Comparison of ENCODE assay signal across 8 cellular contexts in the genomic region with DNA sequence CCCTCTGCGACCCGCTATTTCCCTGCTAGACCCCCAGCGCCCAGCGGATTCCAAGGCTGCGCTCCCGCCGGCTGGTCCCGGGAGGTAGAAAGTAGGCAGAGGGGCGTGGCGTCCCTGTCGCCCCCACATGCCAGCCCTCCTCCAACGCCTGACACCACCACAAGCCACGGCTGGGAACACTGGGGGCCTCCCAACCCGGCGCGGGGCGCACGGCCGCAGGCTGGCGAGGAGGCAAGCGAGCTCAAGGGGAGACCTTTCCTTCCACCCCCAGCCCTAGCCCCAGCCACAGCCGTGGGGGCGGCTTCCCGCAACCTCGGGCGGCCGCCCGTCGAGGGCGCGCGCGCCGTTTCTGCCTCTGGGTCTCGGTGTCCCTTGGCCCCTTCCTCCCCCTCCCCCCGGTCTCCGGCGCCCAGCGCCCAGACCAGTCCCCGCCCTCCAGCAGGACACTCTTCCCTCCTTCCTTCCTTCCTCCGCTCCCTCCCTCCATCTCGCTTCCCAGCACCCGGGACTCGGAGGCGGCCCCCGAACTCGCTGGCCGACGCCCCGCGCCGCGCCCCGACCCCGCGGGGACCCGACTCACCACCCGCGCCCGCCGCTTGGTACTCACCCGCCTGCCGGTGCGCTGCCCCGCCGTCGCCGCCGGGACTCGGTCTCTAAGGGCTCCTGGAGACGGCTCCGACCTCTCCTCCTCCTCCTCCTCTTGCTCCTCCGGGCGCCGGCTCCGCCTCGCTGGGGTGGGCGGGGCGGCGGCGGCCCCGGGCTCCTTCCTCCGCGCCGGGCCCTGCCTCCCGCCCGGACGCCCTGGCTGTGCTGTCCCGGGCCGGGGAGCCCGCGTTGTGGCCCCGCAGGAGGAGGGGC. TPM values are rescaled to one million over a fixed set of nuclear protein-coding genes. Genes with fewer than 3 reads are reported as not detected.
A peak's percentile ranks its signal among the peaks of the same experiment; 100 is the strongest.
DNase-seq lines count a peak whose midpoint lies in the region; ATAC-seq, FAIRE-seq and TF ChIP-seq lines count a peak whose summit lies in the region.

Gene GNG12, minus strand, starts transcription at position 731 of the 858 bp plus-strand sequence. CDS start 125,781 bp downstream, outside the sequence.

- CTCF ChIA-PET in A549 (lab: Yijun Ruan, JAX), result interaction anchor here (0.7 to 2.2 kb wide), 3 partner anchors 66 to 147 kb away, joined by 3 to 10 read pairs (median 5); no protein-coding TSS in a partner anchor
- CTCF ChIA-PET in activated CD4-positive, alpha-beta memory T cell treated with anti-CD3 and anti-CD28 coated beads for 36 hours (lab: Charles Lee), result interaction anchor here (1.1 to 1.2 kb wide), 2 partner anchors 17 to 271 kb away, joined by 3 read pairs; no protein-coding TSS in a partner anchor

- H3K9me3 ChIP-seq in A549 (no peaks in the 10 kb centered on the region), HUES48 (ENCODE audit: control insufficient read depth, insufficient read depth, low read length) (no peaks in the 10 kb centered on the region)

- H3K4me3 ChIP-seq in A549 (peak within 1 kb of the TSS; percentile 86), GM12865 (ENCODE audit: low read depth, low read length) (peak within 1 kb of the TSS; percentile 33; the same call in 1 of the 2 replicates), HUES48 (ENCODE audit: low read depth, low read length) (peak within 1 kb of the TSS; percentile 91)

- H3K9ac ChIP-seq in HUES48 (ENCODE audit: low read depth, low read length), result peak within 1 kb of the TSS; percentile 67

- WGBS in A549 (ENCODE audit: missing lambda C conversion rate), result 1% methylated on average over 14 of the region's 93 CpGs

- H3K4me1 Mint-ChIP-seq in activated CD4-positive, alpha-beta memory T cell treated with anti-CD3 and anti-CD28 coated beads for 36 hours (ENCODE audit: low read depth), result peaks cover 11% of the 10 kb centered on the region

- intact Hi-C loops in activated CD4-positive, alpha-beta memory T cell treated with anti-CD3 and anti-CD28 coated beads for 36 hours (cut with micrococcal nuclease), result no loop called here

- TF ChIP-seq CTCF in A549 (IDR thresholded peaks at IDR 0.05) (no peak), GM12865 (IDR thresholded peaks at IDR 0.05; ENCODE audit: insufficient read depth, low read depth, low read length, missing control alignments) (no peak)

- peak within 1 kb of the TSS; percentile 70 for H3K4me3 Mint-ChIP-seq in activated CD4-positive, alpha-beta memory T cell treated with anti-CD3 and anti-CD28 coated beads for 36 hours

- peak; percentile 89 to 92 for ATAC-seq in A549
- peak; percentile 78 for ATAC-seq in esophagus mucosa
- ATAC-seq in GM21447 (IDR thresholded peaks at IDR 0.05; ENCODE audit: unreplicated experiment), result no peak

- H3K27ac ChIP-seq in A549 (peak within 1 kb of the TSS; percentile 97 to 99), HUES48 (ENCODE audit: low read depth, low read length) (peak within 1 kb of the TSS; percentile 73), temporal lobe (ENCODE audit: low read depth, low read length) (peak within 1 kb of the TSS; percentile 13)

- H3K27ac Mint-ChIP-seq in activated CD4-positive, alpha-beta memory T cell treated with anti-CD3 and anti-CD28 coated beads for 36 hours, result no peak within 1 kb of the TSS

- DNase-seq in A549 (ENCODE audit: low read depth in 1 of 2, low spot score in 1 of 2) (peak; percentile 63 to 78), GM12865 (ENCODE audit: low read depth) (peak; percentile 21), mesenteric fat pad (ENCODE audit: low spot score) (peak; percentile 92)
- DNase-seq in activated CD4-positive, alpha-beta memory T cell treated with anti-CD3 and anti-CD28 coated beads for 36 hours, result peak; percentile 40

- H3K9me3 Mint-ChIP-seq in activated CD4-positive, alpha-beta memory T cell treated with anti-CD3 and anti-CD28 coated beads for 36 hours, result no peaks in the 10 kb centered on the region

- peaks cover 49% of the 10 kb centered on the region for H3K27me3 ChIP-seq in HUES48 (ENCODE audit: control insufficient read depth, insufficient read depth, low read length)

- H3K27me3 Mint-ChIP-seq in activated CD4-positive, alpha-beta memory T cell treated with anti-CD3 and anti-CD28 coated beads for 36 hours, result peaks cover 53% of the 10 kb centered on the region

- TF ChIP-seq POLR2A in A549 (IDR thresholded peaks at IDR 0.05; ENCODE audit: low read length), result peak; percentile 16; the same call in 1 of the 2 replicates

- H3K36me3 ChIP-seq in HUES48 (ENCODE audit: control insufficient read depth, insufficient read depth, low read length), result no peaks in the 10 kb centered on the region

- H3K36me3 Mint-ChIP-seq in activated CD4-positive, alpha-beta memory T cell treated with anti-CD3 and anti-CD28 coated beads for 36 hours, result no peaks in the 10 kb centered on the region

- TF ChIP-seq RAD21 in A549 (conservative IDR thresholded peaks at IDR 0.05 in 1 of 2, IDR thresholded peaks at IDR 0.05 in 1 of 2), result peak in 1 of 2 experiments; percentile 27; a peak in 2 of 5 replicates

- H3K4me1 ChIP-seq in A549, result peaks cover 41% of the 10 kb centered on the region
- peaks cover 22% of the 10 kb centered on the region for H3K4me1 ChIP-seq in HUES48 (ENCODE audit: control insufficient read depth, insufficient read depth, low read length)

- POLR2A ChIA-PET in A549 (lab: Yijun Ruan, JAX), result interaction anchor here (1.6 to 2.0 kb wide), 2 partner anchors 42 to 67 kb away, joined by 4 to 11 read pairs; no protein-coding TSS in a partner anchor
- POLR2A ChIA-PET in activated CD4-positive, alpha-beta memory T cell treated with anti-CD3 and anti-CD28 coated beads for 36 hours (lab: Charles Lee), result no interaction called here

- peak within 1 kb of the TSS; percentile 82 for H3K4me2 ChIP-seq in A549

- TF ChIP-seq EP300 in A549 (IDR thresholded peaks at IDR 0.05), result no peak

- FAIRE-seq in A549 (lab: Jason Lieb, UNC), result no peak

TF ChIP-seq in A549, 52 proteins besides CTCF, POLR2A, EP300 and RAD21:
- TF ChIP-seq TFCP2L1 (CRISPR knock-in tag; IDR thresholded peaks at IDR 0.05), result 0 out of 2 replicates have a peak, but pooled peaks have one; percentile 63
- peak in 1 of 2 experiments; percentile 69; a peak in 2 of 5 replicates for TF ChIP-seq JUN (IDR thresholded peaks at IDR 0.05)
- TF ChIP-seq, protein P1, sequence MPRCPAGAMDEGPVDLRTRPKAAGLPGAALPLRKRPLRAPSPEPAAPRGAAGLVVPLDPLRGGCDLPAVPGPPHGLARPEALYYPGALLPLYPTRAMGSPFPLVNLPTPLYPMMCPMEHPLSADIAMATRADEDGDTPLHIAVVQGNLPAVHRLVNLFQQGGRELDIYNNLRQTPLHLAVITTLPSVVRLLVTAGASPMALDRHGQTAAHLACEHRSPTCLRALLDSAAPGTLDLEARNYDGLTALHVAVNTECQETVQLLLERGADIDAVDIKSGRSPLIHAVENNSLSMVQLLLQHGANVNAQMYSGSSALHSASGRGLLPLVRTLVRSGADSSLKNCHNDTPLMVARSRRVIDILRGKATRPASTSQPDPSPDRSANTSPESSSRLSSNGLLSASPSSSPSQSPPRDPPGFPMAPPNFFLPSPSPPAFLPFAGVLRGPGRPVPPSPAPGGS (IDR thresholded peaks at IDR 0.05), result peak; percentile 48; the same call in 1 of the 3 replicates
- no peak for TF ChIP-seq REST (IDR thresholded peaks at IDR 0.05)
TF ChIP-seq in A549: peak in this region for 3.

RNA-seq across cellular contexts. Expression of gene GNG12, which starts in this region (rescaled TPM):
- 104 and 132 TPM in 2 replicates for polyA plus RNA-seq in A549 (2011; rRNA removed)
- 24.7 and 29.7 TPM in 2 replicates for polyA plus RNA-seq in A549 (2012; cell fraction: cytosol; rRNA removed)
- polyA plus RNA-seq in A549 (2012; cell fraction: nucleus; rRNA removed), result 9.3 and 20.2 TPM in 2 replicates
- 91.4 to 96.1 TPM (median 91.8 TPM) in 3 replicates for polyA plus RNA-seq in A549 (2017; fragmentation: RNase III; extraction: RNeasy Plus Mini Kit Qiagen cat#74134 plus additional on column Dnase treatment)
- polyA minus RNA-seq in A549 (2011; rRNA and poly(A)+ RNA removed), result 55.8 and 55.9 TPM in 2 replicates
- total RNA-seq in activated CD4-positive, alpha-beta memory T cell treated with anti-CD3 and anti-CD28 coated beads for 36 hours, result under 1 TPM; 0.12 TPM
- total RNA-seq in esophagus mucosa, result 73.2 TPM
- 128 TPM for total RNA-seq in mesenteric fat pad
- 19.2 TPM for total RNA-seq in temporal lobe

Comparison
In these comparisons a context has a peak if more than half of its experiments do, and no peak if none do; other contexts are left out.
1. RNA of gene GNG12 (total RNA-seq): 128 TPM in mesenteric fat pad (single experiment), 73.2 TPM in esophagus mucosa (single experiment) and 19.2 TPM in temporal lobe (single experiment); 0.12 TPM in activated CD4-positive, alpha-beta memory T cell treated with anti-CD3 and anti-CD28 coated beads for 36 hours; every median in the first group is over 10 times any median in the second.
2. Peak in DNase-seq in activated CD4-positive, alpha-beta memory T cell treated with anti-CD3 and anti-CD28 coated beads for 36 hours; RNA of the gene not detected or under 1 TPM.
3. DNase-seq: peak in every context shown above with its lines; median percentile 92 in mesenteric fat pad; 70 in A549; 40 in activated CD4-positive, alpha-beta memory T cell treated with anti-CD3 and anti-CD28 coated beads for 36 hours; 21 in GM12865.
4. H3K27ac ChIP-seq: peak in every context shown above with its lines; median percentile 98 in A549; 73 in HUES48; 13 in temporal lobe.
5. H3K4me3 ChIP-seq: peak in every context shown above with its lines; median percentile 91 in HUES48; 86 in A549; 33 in GM12865.